1 cellular context compared by ENCODE assay signal in the genomic region with DNA sequence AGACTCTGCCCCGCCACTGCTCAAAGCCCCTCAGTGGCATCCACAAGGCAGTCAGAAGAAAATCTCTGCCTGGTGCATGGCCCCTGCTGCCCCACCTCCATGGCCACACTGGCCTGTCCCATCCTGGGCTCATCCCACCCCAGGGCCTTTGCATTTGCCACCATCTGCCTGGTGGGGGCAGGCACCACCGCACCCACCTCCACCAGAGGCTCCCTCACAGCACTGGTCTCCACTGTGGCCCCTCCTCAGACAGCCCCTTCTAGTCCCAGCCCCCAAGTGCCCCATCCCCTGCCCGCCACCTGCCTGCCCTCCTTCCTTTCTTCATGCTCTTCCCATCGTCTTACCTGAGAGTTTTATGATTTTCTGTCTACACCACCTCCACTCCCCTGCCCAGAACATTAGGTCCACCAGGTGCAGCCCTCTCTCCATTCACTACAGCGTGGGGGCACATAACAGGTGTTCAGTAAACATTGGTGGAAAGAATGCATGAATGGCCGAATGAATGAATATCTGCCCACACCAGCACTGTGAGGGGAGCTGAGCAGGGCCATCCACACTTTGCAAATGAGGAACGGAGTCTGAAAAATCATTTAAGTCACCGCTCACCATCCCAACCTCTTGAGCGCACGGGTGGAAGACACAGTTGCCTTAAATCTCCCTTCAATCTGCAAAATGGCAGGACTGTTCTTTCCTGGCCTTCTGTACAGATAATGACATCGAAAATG.
TF ChIP-seq lines count a peak whose summit lies in the region.

No MANE protein-coding gene starts in this region.

TF ChIP-seq in K562, 482 proteins besides CTCF, POLR2A, EP300 and RAD21 (continues in another document):
- TF ChIP-seq GATAD2A (IDR thresholded peaks at IDR 0.05) (no peak), KDM1A (IDR thresholded peaks at IDR 0.05) (peak; percentile 52 to 59; a peak in 2 of 4 replicates), GATA2 (CRISPR knock-in tag; IDR thresholded peaks at IDR 0.05) (no peak), BCOR (IDR thresholded peaks at IDR 0.05) (peak; percentile 61; the same call in 1 of the 2 replicates), FOXA3 (CRISPR knock-in tag; conservative IDR thresholded peaks at IDR 0.05 in 1 of 2, IDR thresholded peaks at IDR 0.05 in 1 of 2) (0 out of 4 replicates have a peak, but pooled peaks of 1 of the 2 experiments have one; percentile 26), ZNF324 (CRISPR knock-in tag; IDR thresholded peaks at IDR 0.05) (no peak), ZKSCAN8 (CRISPR knock-in tag; IDR thresholded peaks at IDR 0.05) (no peak), TFAP4 (CRISPR knock-in tag; IDR thresholded peaks at IDR 0.05; ENCODE audit: borderline replicate concordance) (no peak), STAT5B (CRISPR knock-in tag; IDR thresholded peaks at IDR 0.05) (no peak), EP400 (IDR thresholded peaks at IDR 0.05) (no peak), BHLHE40 (IDR thresholded peaks at IDR 0.05; ENCODE audit: low read length) (no peak), CREB3L1 (IDR thresholded peaks at IDR 0.05; ENCODE audit: borderline replicate concordance, low read depth) (no peak), ZNF124 (CRISPR knock-in tag; IDR thresholded peaks at IDR 0.05) (no peak), ZNF121 (CRISPR knock-in tag; conservative IDR thresholded peaks at IDR 0.05) (peak; percentile 81), C11orf30 (IDR thresholded peaks at IDR 0.05; ENCODE audit: low read depth) (no peak), SMARCA5 (IDR thresholded peaks at IDR 0.05) (peak; percentile 78; the same call in 1 of the 2 replicates), DPF2 (IDR thresholded peaks at IDR 0.05) (no peak), ATF7 (IDR thresholded peaks at IDR 0.05) (no peak), ZNF639 (CRISPR knock-in tag; conservative IDR thresholded peaks at IDR 0.05 in 1 of 2, IDR thresholded peaks at IDR 0.05 in 1 of 2) (no peak), HIVEP1 (CRISPR knock-in tag; IDR thresholded peaks at IDR 0.05) (no peak), TCF15 (CRISPR knock-in tag; IDR thresholded peaks at IDR 0.05) (no peak), COPS2 (conservative IDR thresholded peaks at IDR 0.05) (no peak), HDGF (IDR thresholded peaks at IDR 0.05) (peak; percentile 69; the same call in 1 of the 2 replicates), POLR2G (IDR thresholded peaks at IDR 0.05; ENCODE audit: low read depth, low read length) (peak; percentile 33; the same call in 1 of the 2 replicates), XRCC3 (IDR thresholded peaks at IDR 0.05) (no peak), EZH2 (IDR thresholded peaks at IDR 0.05; ENCODE audit: borderline replicate concordance, low read depth, low read length) (no peak), RNF219 (CRISPR knock-in tag; IDR thresholded peaks at IDR 0.05) (no peak), MGA (IDR thresholded peaks at IDR 0.05) (no peak), EHMT2 (IDR thresholded peaks at IDR 0.05) (no peak), WHSC1 (IDR thresholded peaks at IDR 0.05; ENCODE audit: low read length) (no peak), IRF2 (CRISPR knock-in tag; IDR thresholded peaks at IDR 0.05) (no peak), FOXA1 (IDR thresholded peaks at IDR 0.05; ENCODE audit: borderline replicate concordance) (no peak)
- TF ChIP-seq, protein P1, sequence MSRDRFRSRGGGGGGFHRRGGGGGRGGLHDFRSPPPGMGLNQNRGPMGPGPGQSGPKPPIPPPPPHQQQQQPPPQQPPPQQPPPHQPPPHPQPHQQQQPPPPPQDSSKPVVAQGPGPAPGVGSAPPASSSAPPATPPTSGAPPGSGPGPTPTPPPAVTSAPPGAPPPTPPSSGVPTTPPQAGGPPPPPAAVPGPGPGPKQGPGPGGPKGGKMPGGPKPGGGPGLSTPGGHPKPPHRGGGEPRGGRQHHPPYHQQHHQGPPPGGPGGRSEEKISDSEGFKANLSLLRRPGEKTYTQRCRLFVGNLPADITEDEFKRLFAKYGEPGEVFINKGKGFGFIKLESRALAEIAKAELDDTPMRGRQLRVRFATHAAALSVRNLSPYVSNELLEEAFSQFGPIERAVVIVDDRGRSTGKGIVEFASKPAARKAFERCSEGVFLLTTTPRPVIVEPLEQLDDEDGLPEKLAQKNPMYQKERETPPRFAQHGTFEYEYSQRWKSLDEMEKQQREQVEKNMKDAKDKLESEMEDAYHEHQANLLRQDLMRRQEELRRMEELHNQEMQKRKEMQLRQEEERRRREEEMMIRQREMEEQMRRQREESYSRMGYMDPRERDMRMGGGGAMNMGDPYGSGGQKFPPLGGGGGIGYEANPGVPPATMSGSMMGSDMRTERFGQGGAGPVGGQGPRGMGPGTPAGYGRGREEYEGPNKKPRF (IDR thresholded peaks at IDR 0.05; ENCODE audit: low read depth, low read length) = no peak
- TF ChIP-seq, protein P2, sequence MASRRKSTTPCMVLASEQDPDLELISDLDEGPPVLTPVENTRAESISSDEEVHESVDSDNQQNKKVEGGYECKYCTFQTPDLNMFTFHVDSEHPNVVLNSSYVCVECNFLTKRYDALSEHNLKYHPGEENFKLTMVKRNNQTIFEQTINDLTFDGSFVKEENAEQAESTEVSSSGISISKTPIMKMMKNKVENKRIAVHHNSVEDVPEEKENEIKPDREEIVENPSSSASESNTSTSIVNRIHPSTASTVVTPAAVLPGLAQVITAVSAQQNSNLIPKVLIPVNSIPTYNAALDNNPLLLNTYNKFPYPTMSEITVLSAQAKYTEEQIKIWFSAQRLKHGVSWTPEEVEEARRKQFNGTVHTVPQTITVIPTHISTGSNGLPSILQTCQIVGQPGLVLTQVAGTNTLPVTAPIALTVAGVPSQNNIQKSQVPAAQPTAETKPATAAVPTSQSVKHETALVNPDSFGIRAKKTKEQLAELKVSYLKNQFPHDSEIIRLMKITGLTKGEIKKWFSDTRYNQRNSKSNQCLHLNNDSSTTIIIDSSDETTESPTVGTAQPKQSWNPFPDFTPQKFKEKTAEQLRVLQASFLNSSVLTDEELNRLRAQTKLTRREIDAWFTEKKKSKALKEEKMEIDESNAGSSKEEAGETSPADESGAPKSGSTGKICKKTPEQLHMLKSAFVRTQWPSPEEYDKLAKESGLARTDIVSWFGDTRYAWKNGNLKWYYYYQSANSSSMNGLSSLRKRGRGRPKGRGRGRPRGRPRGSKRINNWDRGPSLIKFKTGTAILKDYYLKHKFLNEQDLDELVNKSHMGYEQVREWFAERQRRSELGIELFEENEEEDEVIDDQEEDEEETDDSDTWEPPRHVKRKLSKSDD (conservative IDR thresholded peaks at IDR 0.05; ENCODE audit: low read length) = no peak
